Comparison of ENCODE assay signal across 8 cellular contexts in the genomic region with DNA sequence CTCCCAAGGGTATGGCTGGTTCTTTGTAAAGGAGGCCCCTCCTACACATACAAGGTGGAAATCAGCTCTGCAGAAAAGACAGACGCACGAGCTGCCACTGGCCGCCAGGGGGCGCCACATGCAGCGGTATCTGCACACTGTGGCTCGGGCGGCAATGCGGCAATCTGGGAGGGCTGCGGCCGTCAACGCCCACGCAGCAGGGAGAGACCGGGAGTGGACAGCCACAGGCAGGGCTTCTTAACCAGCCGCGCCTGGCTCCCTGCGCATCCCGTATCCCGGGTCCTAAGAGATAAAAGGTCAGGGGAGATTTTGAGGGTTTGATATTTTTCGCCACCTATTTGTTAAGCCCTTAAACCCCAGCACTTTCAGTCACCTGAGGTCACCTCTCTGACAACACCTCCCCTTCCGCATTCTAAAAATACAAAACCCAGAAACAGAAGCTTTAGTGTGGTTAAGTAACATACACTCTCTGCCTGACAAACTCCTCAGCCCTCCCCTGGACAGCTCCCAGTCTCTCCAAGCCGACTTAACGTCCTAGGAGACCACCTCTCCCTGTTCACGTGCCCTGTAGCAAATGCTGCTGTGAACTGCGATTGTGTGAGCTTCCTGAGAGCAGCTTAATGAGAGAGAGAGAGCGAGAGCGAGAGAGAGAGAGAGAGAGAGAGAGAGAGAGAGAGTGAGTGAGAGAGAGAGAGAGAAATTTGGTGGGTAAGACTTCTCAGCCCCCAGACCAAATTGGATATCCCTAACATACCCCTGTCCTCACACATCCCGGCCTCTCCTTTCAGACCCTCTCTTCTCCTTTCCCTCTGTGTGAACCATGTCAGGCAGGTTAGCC. TPM values are rescaled to one million over a fixed set of nuclear protein-coding genes. Genes with fewer than 3 reads are reported as not detected.
DNase-seq lines count a peak whose midpoint lies in the region; ATAC-seq, FAIRE-seq and TF ChIP-seq lines count a peak whose summit lies in the region.

No MANE protein-coding gene starts in this region.

- H3K36me3 ChIP-seq in left ventricle myocardium inferior, result no peaks in the 10 kb centered on the region

- peak; percentile 95 for FAIRE-seq in GM12892 (lab: Jason Lieb, UNC)

- POLR2A ChIA-PET in T-cell (lab: Charles Lee), result interaction anchor here (0.6 to 1.0 kb wide), 7 partner anchors 28 to 269 kb away, joined by 3 to 8 read pairs (median 6); no protein-coding TSS in a partner anchor

- peak overlapping the region; percentile 32 for H3K4me3 ChIP-seq in left ventricle myocardium inferior

- ATAC-seq in HG02763 (IDR thresholded peaks at IDR 0.05; ENCODE audit: unreplicated experiment) (peak; percentile 78), T-cell (replicated peaks in 1 of 4) (peak; percentile 85 to 90 (median 86))

- H3K4me3 Mint-ChIP-seq in T-cell, result peak overlapping the region; percentile 83 to 87 (median 86)

- TF ChIP-seq POLR2A in GM12892 (IDR thresholded peaks at IDR 0.05; ENCODE audit: low read depth, low read length), result no peak

- H3K27ac ChIP-seq in left ventricle myocardium inferior (replicated peaks), result no peak overlapping the region

- H3K36me3 Mint-ChIP-seq in T-cell, result peaks cover 14% of the 10 kb centered on the region

- H3K27me3 ChIP-seq in left ventricle myocardium inferior (ENCODE audit: low read depth), result peaks cover 75% of the 10 kb centered on the region

- peaks cover 31 to 45% (median 41%) of the 10 kb centered on the region in 3 donors for H3K4me1 Mint-ChIP-seq in T-cell

- no peaks in the 10 kb centered on the region for H3K9me3 ChIP-seq in left ventricle myocardium inferior (replicated peaks)

- TF ChIP-seq CTCF in left ventricle myocardium inferior (IDR thresholded peaks at IDR 0.05; ENCODE audit: borderline replicate concordance), result peak; percentile 91

- peak overlapping the region; percentile 88 to 92 for H3K27ac Mint-ChIP-seq in T-cell

- peaks cover 0 to 4% (median 0%) of the 10 kb centered on the region in 3 donors for H3K9me3 Mint-ChIP-seq in T-cell

- CTCF ChIA-PET in T-cell (lab: Charles Lee), result interaction anchor here (0.6 to 4.3 kb wide), 42 partner anchors 9 to 852 kb away, joined by 3 to 122 read pairs (median 6); a partner anchor contains a TSS

- H3K27me3 Mint-ChIP-seq in T-cell, result no peaks in the 10 kb centered on the region

- intact Hi-C loops in left ventricle myocardium inferior (cut with micrococcal nuclease), result loop anchor here (10.0 kb wide), 2 partner anchors 65 to 95 kb away; no protein-coding TSS in a partner anchor

- peak; percentile 71 for DNase-seq in GM12892 (ENCODE audit: insufficient read length)
- peak; percentile 88 for DNase-seq in NCI-H1105 treated with DMSO at 0.1 percent for 48 hours (lab: John Stamatoyannopoulos, UW)
- DNase-seq in T-cell, result peak; percentile 74 to 93 (median 86)
- peak; percentile 64 for DNase-seq in amniotic epithelial cell (ENCODE audit: low read depth)
- DNase-seq in left ventricle myocardium inferior, result peak; percentile 78
- peak; percentile 33 for DNase-seq in renal cortical epithelial cell (ENCODE audit: low read depth)
- no peak for DNase-seq in cortex of kidney (lab: John Stamatoyannopoulos, UW)

- peaks cover 9% of the 10 kb centered on the region for H3K4me1 ChIP-seq in left ventricle myocardium inferior

RNA-seq across cellular contexts. Expression of a gene that starts 13.5 kb away (rescaled TPM):
- polyA plus RNA-seq in GM12892 (2012; ENCODE audit: missing spikeins), result 0.02 TPM
- total RNA-seq in T-cell (1 to 10 TPM in 2 of 5 donors, under 1 TPM in 3; 0.46 to 2.7 (median 0.93) TPM), left ventricle myocardium inferior (0.71 TPM), renal cortical epithelial cell (not detected in 2 replicates)

RNA-seq across cellular contexts. Expression of a gene that starts 55.1 kb away (rescaled TPM):
- polyA plus RNA-seq in GM12892 (2012; ENCODE audit: missing spikeins), result 0.85 TPM
- total RNA-seq in T-cell (100 to 1,000 TPM; 101 to 125 (median 110) TPM), left ventricle myocardium inferior (0.22 TPM), renal cortical epithelial cell (not detected in 2 replicates)

Comparison
In these comparisons a context has a peak if more than half of its experiments do, and no peak if none do; other contexts are left out.
1. RNA of a gene that starts 55.1 kb away (total RNA-seq): 101 to 125 TPM in T-cell; 0.22 TPM in left ventricle myocardium inferior (single experiment) and not detected in renal cortical epithelial cell; every median in the first group is over 10 times any median in the second.